In genomic region chr2:172278642-172279041, GRCh38 we compare ENCODE assay signal across 30 cellular contexts.
"Had no signal": no experiment of that assay in that cellular context is flagged by ENCODE, and none has a peak within 500 bp of the region (broad histone marks: within the 10 kb centered on the region; RNA-seq: fewer than 3 reads in every experiment).

No MANE protein-coding gene starts in this region.

- H3K27me3 Mint-ChIP-seq: activated naive CD8-positive, alpha-beta T cell treated with anti-CD3 and anti-CD28 coated beads, Interleukin-2, amount 50 U/mL, for 24 hours had no signal

- H3K4me1 ChIP-seq: ascending aorta, body of pancreas had no signal

- H3K4me2 ChIP-seq: SK-N-SH had no signal

- H3K9ac ChIP-seq: SK-N-SH had no signal

- H3K27ac ChIP-seq: ascending aorta, body of pancreas, coronary artery, SJCRH30, WERI-Rb-1 had no signal

- H3K36me3 ChIP-seq: ascending aorta, SJCRH30, WERI-Rb-1 had no signal

- H3K4me3 ChIP-seq: ascending aorta, body of pancreas, coronary artery, SJCRH30 had no signal

- H3K27ac Mint-ChIP-seq: activated CD4-positive, alpha-beta T cell treated with anti-CD3 and anti-CD28 coated beads for 36 hours; activated CD8-positive, alpha-beta T cell treated with anti-CD3 and anti-CD28 coated beads, Interleukin-2, amount 10 ng/mL, durations not matched to agents 7 days and 5 days; activated naive CD4-positive, alpha-beta T cell treated with anti-CD3 and anti-CD28 coated beads, Interleukin-2, amount 50 U/mL, for 72 hours; activated naive CD8-positive, alpha-beta T cell treated with anti-CD3 and anti-CD28 coated beads, Interleukin-2, amount 50 U/mL, for 24 hours had no signal

- ATAC-seq: activated CD4-positive, alpha-beta T cell treated with anti-CD3 and anti-CD28 coated beads for 36 hours; activated CD8-positive, alpha-beta T cell treated with anti-CD3 and anti-CD28 coated beads, Interleukin-2, amount 10 ng/mL, durations not matched to agents 7 days and 5 days; activated naive CD4-positive, alpha-beta T cell treated with anti-CD3 and anti-CD28 coated beads, Interleukin-2, amount 50 U/mL, for 72 hours; activated naive CD8-positive, alpha-beta T cell treated with anti-CD3 and anti-CD28 coated beads, Interleukin-2, amount 50 U/mL, for 24 hours; body of pancreas had no signal

- H3K4me3 Mint-ChIP-seq: activated CD4-positive, alpha-beta T cell treated with anti-CD3 and anti-CD28 coated beads for 36 hours; activated CD8-positive, alpha-beta T cell treated with anti-CD3 and anti-CD28 coated beads, Interleukin-2, amount 10 ng/mL, durations not matched to agents 7 days and 5 days; activated naive CD8-positive, alpha-beta T cell treated with anti-CD3 and anti-CD28 coated beads, Interleukin-2, amount 50 U/mL, for 24 hours had no signal

- H3K9me3 ChIP-seq: ascending aorta, body of pancreas, SJCRH30 had no signal

- H3K27me3 ChIP-seq: ascending aorta, body of pancreas, SJCRH30 had no signal

- DNase-seq: activated CD4-positive, alpha-beta T cell treated with anti-CD3 and anti-CD28 coated beads for 36 hours; activated CD4-positive, alpha-beta T cell treated with anti-CD3 and anti-CD28 coated beads, Interleukin-2, amount 50 U/mL, for 1 hour; activated CD8-positive, alpha-beta memory T cell treated with anti-CD3 and anti-CD28 coated beads, Interleukin-2, amount 50 U/mL, for 48 hours; activated CD8-positive, alpha-beta T cell treated with anti-CD3 and anti-CD28 coated beads, Interleukin-2, amount 10 ng/mL, durations not matched to agents 7 days and 5 days; activated naive CD4-positive, alpha-beta T cell; activated naive CD8-positive, alpha-beta T cell treated with anti-CD3 and anti-CD28 coated beads, Interleukin-2, amount 50 U/mL, for 24 hours; activated T-cell treated with anti-CD3 and anti-CD28 coated beads, Interleukin-2, amount 50 U/mL, for 1 hour; amniotic stem cell; body of pancreas; central memory CD4-positive, alpha-beta T cell; MM.1S; NCI-H1092 treated with DMSO at 0.1 percent for 48 hours; NCI-H1417 treated with DMSO at 0.1 percent for 48 hours; NCI-H1694; NCI-H2029; NCI-H2107; NCI-H2171 treated with DMSO at 0.1 percent for 48 hours; NCI-H345; NCI-H510A; NCI-H526 treated with DMSO at 0.1 percent for 48 hours; NK-92 treated with Interleukin-12 subunit alpha and Interleukin-12 subunit beta, amount 100 ng/mL, for 24 hours; Right ventricle myocardium superior; RPMI8226; SJCRH30; SK-N-SH; T-helper 1 cell; WERI-Rb-1 had no signal
